ENCODE assay signal across 20 cellular contexts in the genomic region with DNA sequence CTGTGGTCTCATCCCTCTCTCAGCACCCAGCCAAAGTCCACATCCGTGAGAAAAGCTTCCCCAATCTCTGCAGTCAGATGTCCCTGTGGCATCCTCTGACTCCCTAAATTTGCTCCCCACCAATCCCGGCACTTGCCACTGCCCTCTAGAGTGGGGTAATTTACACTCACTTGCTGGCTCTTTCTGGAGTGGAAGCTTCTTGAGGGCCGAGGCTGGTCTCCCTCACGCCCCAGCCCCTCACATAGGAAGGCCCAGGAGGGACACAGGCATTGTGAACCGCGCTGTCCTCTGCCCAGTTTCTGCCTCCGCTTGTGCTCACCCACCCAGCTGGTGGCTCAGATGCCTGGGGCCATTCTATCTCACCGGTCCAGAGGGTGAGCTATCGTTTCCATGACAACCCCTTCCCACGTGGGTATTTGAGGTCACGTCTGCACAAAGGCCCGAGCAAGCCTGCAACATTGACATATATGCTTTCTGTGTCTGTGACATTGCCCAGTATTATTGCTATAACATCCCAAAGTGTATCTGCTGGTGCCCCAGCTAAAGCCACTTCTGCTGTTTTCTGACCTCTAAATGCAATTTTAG.
"Had no signal": no experiment of that assay in that cellular context is flagged by ENCODE, and none has a peak within 500 bp of the region (broad histone marks: within the 10 kb centered on the region; RNA-seq: fewer than 3 reads in every experiment).

No MANE protein-coding gene starts in this region.

- H3K9me3 ChIP-seq: gastrocnemius medialis, heart left ventricle, sigmoid colon, thoracic aorta had no signal

- H3K36me3 ChIP-seq: cardiac muscle cell, gastrocnemius medialis, heart left ventricle, sigmoid colon, thoracic aorta had no signal

- H3K4me1 ChIP-seq: gastrocnemius medialis, heart left ventricle, parathyroid adenoma, sigmoid colon had no signal

- H3K27me3 ChIP-seq: cardiac muscle cell, gastrocnemius medialis, heart left ventricle, sigmoid colon had no signal

- H3K27me3 Mint-ChIP-seq: activated naive CD8-positive, alpha-beta T cell treated with anti-CD3 and anti-CD28 coated beads for 36 hours; stimulated activated memory B cell treated with anti-CD40 and anti-IgM and Interleukin-4, amounts not matched to agents 10 μg/mL and 1 μg/mL and 100 μg/mL, for 72 hours had no signal

- FAIRE-seq: colon, endometrium had no signal

- H3K79me2 ChIP-seq: parathyroid adenoma had no signal

- H2AFZ ChIP-seq: parathyroid adenoma had no signal

- H3K4me3 ChIP-seq: cardiac muscle cell, dorsolateral prefrontal cortex, gastrocnemius medialis, heart left ventricle, sigmoid colon, thoracic aorta had no signal

- DNase-seq: activated B cell treated with CpG ODN at 0.5 μM for 24 hours; activated CD4-positive, alpha-beta memory T cell treated with anti-CD3 and anti-CD28 coated beads for 36 hours; activated CD4-positive, alpha-beta T cell treated with anti-CD3 and anti-CD28 coated beads for 4 hours; activated naive CD8-positive, alpha-beta T cell treated with anti-CD3 and anti-CD28 coated beads for 36 hours; amniotic stem cell; erythroblast; gastrocnemius medialis; heart left ventricle; kidney glomerular epithelial cell; left ventricle myocardium superior; sigmoid colon; stimulated activated CD4-positive, alpha-beta T cell treated with anti-CD3 and anti-CD28 coated beads, Interleukin-4, amount 100 ng/mL, for 24 hours; T-helper 9 cell had no signal

- H3K27ac ChIP-seq: cardiac muscle cell, dorsolateral prefrontal cortex, gastrocnemius medialis, heart left ventricle, parathyroid adenoma, sigmoid colon, thoracic aorta had no signal

- H3K27ac Mint-ChIP-seq: activated B cell treated with CpG ODN at 0.5 μM for 24 hours; activated CD4-positive, alpha-beta memory T cell treated with anti-CD3 and anti-CD28 coated beads for 36 hours; activated naive CD8-positive, alpha-beta T cell treated with anti-CD3 and anti-CD28 coated beads for 36 hours; stimulated activated memory B cell treated with anti-CD40 and anti-IgM and Interleukin-4, amounts not matched to agents 10 μg/mL and 1 μg/mL and 100 μg/mL, for 72 hours had no signal

- H3K4me3 Mint-ChIP-seq: activated B cell treated with CpG ODN at 0.5 μM for 24 hours; activated CD4-positive, alpha-beta memory T cell treated with anti-CD3 and anti-CD28 coated beads for 36 hours; activated naive CD8-positive, alpha-beta T cell treated with anti-CD3 and anti-CD28 coated beads for 36 hours; stimulated activated memory B cell treated with anti-CD40 and anti-IgM and Interleukin-4, amounts not matched to agents 10 μg/mL and 1 μg/mL and 100 μg/mL, for 72 hours had no signal

- H3K9ac ChIP-seq: parathyroid adenoma had no signal

- ATAC-seq: gastrocnemius medialis; heart left ventricle; left ventricle myocardium superior; stimulated activated memory B cell treated with anti-CD40 and anti-IgM and Interleukin-4, amounts not matched to agents 10 μg/mL and 1 μg/mL and 100 μg/mL, for 72 hours had no signal

- H3K36me3 Mint-ChIP-seq: activated CD4-positive, alpha-beta memory T cell treated with anti-CD3 and anti-CD28 coated beads for 36 hours; activated naive CD8-positive, alpha-beta T cell treated with anti-CD3 and anti-CD28 coated beads for 36 hours; stimulated activated memory B cell treated with anti-CD40 and anti-IgM and Interleukin-4, amounts not matched to agents 10 μg/mL and 1 μg/mL and 100 μg/mL, for 72 hours had no signal

- H3K4me1 Mint-ChIP-seq: activated B cell treated with CpG ODN at 0.5 μM for 24 hours; stimulated activated memory B cell treated with anti-CD40 and anti-IgM and Interleukin-4, amounts not matched to agents 10 μg/mL and 1 μg/mL and 100 μg/mL, for 72 hours had no signal
